17 cellular contexts compared by ENCODE assay signal in the genomic region with DNA sequence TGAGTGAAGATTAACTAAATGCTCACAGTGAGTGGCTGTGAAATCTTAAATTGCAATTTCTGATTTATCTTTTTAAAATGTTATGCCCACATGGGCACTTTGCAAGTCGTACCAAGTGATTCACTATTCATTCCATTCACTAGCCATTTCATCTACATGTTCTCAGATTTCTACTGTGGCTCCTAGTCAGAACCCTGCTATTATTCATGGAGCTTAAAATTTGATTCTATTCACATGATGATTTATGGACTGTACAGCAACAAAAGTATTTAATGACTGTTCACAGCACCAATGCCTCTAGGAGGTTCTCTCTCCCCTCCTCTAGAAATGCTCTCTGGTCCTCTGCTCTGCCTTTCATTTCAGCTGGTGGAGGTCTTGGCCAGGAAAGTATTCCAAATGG.
"Had no signal": no experiment of that assay in that cellular context is flagged by ENCODE, and none has a peak within 500 bp of the region (broad histone marks: within the 10 kb centered on the region; RNA-seq: fewer than 3 reads in every experiment).

No MANE protein-coding gene starts in this region.

- H3K4me1 ChIP-seq: colonic mucosa, esophagus muscularis mucosa, upper lobe of left lung had no signal

- H3K36me3 Mint-ChIP-seq: activated naive CD4-positive, alpha-beta T cell treated with anti-CD3 and anti-CD28 coated beads, Interleukin-2, amount 50 U/mL, for 72 hours had no signal

- H3K27ac ChIP-seq: colonic mucosa, esophagus muscularis mucosa, upper lobe of left lung had no signal

- H3K36me3 ChIP-seq: colonic mucosa, esophagus muscularis mucosa, upper lobe of left lung had no signal

- H3K4me1 Mint-ChIP-seq: activated B cell treated with CpG ODN at 0.5 μM for 24 hours had no signal

- H3K4me3 ChIP-seq: colonic mucosa, esophagus muscularis mucosa, upper lobe of left lung had no signal

- H3K27me3 ChIP-seq: colonic mucosa, esophagus muscularis mucosa, upper lobe of left lung had no signal

- H3K27ac Mint-ChIP-seq: activated B cell treated with CpG ODN at 0.5 μM for 24 hours; activated CD8-positive, alpha-beta T cell treated with anti-CD3 and anti-CD28 coated beads, Interleukin-2, amount 10 ng/mL, durations not matched to agents 7 days and 5 days; activated naive CD4-positive, alpha-beta T cell treated with anti-CD3 and anti-CD28 coated beads, Interleukin-2, amount 50 U/mL, for 72 hours; nephron progenitor cell; progenitor cell of endocrine pancreas had no signal

- H3K9me3 ChIP-seq: colonic mucosa, esophagus muscularis mucosa, upper lobe of left lung had no signal

- H3K4me3 Mint-ChIP-seq: activated B cell treated with CpG ODN at 0.5 μM for 24 hours; activated CD8-positive, alpha-beta T cell treated with anti-CD3 and anti-CD28 coated beads, Interleukin-2, amount 10 ng/mL, durations not matched to agents 7 days and 5 days; nephron progenitor cell; stimulated activated naive CD8-positive, alpha-beta T cell treated with anti-CD3 and anti-CD28 coated beads, Interleukin-15, Interleukin-2, amounts not matched to agents 100 ng/mL and 50 ng/mL, for 24 hours had no signal

- H3K9me3 Mint-ChIP-seq: activated B cell treated with CpG ODN at 0.5 μM for 24 hours; activated naive CD4-positive, alpha-beta T cell treated with anti-CD3 and anti-CD28 coated beads, Interleukin-2, amount 50 U/mL, for 72 hours; activated T-cell treated with anti-CD3 and anti-CD28 coated beads, Interleukin-2, amount 50 U/mL, for 72 hours; nephron progenitor cell; stimulated activated naive CD8-positive, alpha-beta T cell treated with anti-CD3 and anti-CD28 coated beads, Interleukin-15, Interleukin-2, amounts not matched to agents 100 ng/mL and 50 ng/mL, for 24 hours had no signal

- DNase-seq: activated B cell treated with CpG ODN at 0.5 μM for 24 hours; activated CD8-positive, alpha-beta memory T cell treated with anti-CD3 and anti-CD28 coated beads, Interleukin-2, amount 50 U/mL, for 4 hours; activated CD8-positive, alpha-beta T cell treated with anti-CD3 and anti-CD28 coated beads, Interleukin-2, amount 10 ng/mL, durations not matched to agents 7 days and 5 days; activated gamma-delta T cell; activated T-cell treated with anti-CD3 and anti-CD28 coated beads, Interleukin-2, amount 50 U/mL, for 72 hours; amniotic stem cell; colonic mucosa; hippocampal formation; nephron progenitor cell; occipital lobe; right cardiac atrium; T-helper 2 cell; upper lobe of left lung had no signal

- ATAC-seq: activated CD8-positive, alpha-beta T cell treated with anti-CD3 and anti-CD28 coated beads, Interleukin-2, amount 10 ng/mL, durations not matched to agents 7 days and 5 days; right cardiac atrium had no signal
